18 cellular contexts compared by ENCODE assay signal in genomic region chr9:70534471-70534870, GRCh38.
DNase-seq lines count a peak whose midpoint lies in the region; ATAC-seq and TF ChIP-seq lines count a peak whose summit lies in the region.
"Had no signal": no experiment of that assay in that cellular context is flagged by ENCODE, and none has a peak within 500 bp of the region (broad histone marks: within the 10 kb centered on the region; RNA-seq: fewer than 3 reads in every experiment).

No MANE protein-coding gene starts in this region.

- no peaks in the 10 kb centered on the region for H4K20me1 ChIP-seq in fibroblast of lung (ENCODE audit: control insufficient read depth, extremely low read depth, insufficient read depth, low read length)

- no peaks in the 10 kb centered on the region for H3K27me3 ChIP-seq in fibroblast of lung (ENCODE audit: control insufficient read depth, insufficient read depth, low read length)

- ATAC-seq in SK-N-SH treated with all-trans-retinoic acid at 6 μM for 48 hours, result no peak
- ATAC-seq in left lobe of liver, result no peak
- no peak for ATAC-seq in HG02885 (IDR thresholded peaks at IDR 0.05; ENCODE audit: poor library complexity, unreplicated experiment)
- ATAC-seq: PC-3 had no signal

- no peak overlapping the region for H3K27ac ChIP-seq in fibroblast of lung (ENCODE audit: insufficient read depth, low read length)
- H3K27ac ChIP-seq: RWPE1 had no signal

- H2AFZ ChIP-seq in fibroblast of lung (ENCODE audit: low read length), result no peak overlapping the region

- no peaks in the 10 kb centered on the region for H3K79me2 ChIP-seq in fibroblast of lung (ENCODE audit: control insufficient read depth, insufficient read depth, low read length)

- TF ChIP-seq CTCF in fibroblast of lung (conservative IDR thresholded peaks at IDR 0.05 in 1 of 2, IDR thresholded peaks at IDR 0.05 in 1 of 2; ENCODE audit: low read depth in 1 of 2, low read length in 2 of 2) (no peak), osteocyte (IDR thresholded peaks at IDR 0.05) (no peak)

- H3K27ac Mint-ChIP-seq in osteocyte (ENCODE audit: unreplicated experiment), result peak overlapping the region; percentile 46
- H3K27ac Mint-ChIP-seq: CD14-positive monocyte had no signal

- H3K36me3 ChIP-seq in fibroblast of lung (ENCODE audit: control insufficient read depth, insufficient read depth, low read length), result no peaks in the 10 kb centered on the region

- H3K9me3 ChIP-seq in fibroblast of lung (ENCODE audit: control insufficient read depth, insufficient read depth, low read depth, low read length), result no peaks in the 10 kb centered on the region

- no peaks in the 10 kb centered on the region for H3K9me3 Mint-ChIP-seq in osteocyte (ENCODE audit: unreplicated experiment)

- peaks cover 34% of the 10 kb centered on the region for H3K4me1 Mint-ChIP-seq in osteocyte (ENCODE audit: unreplicated experiment)
- H3K4me1 Mint-ChIP-seq: CD14-positive monocyte had no signal

- peaks cover 2% of the 10 kb centered on the region for H3K4me1 ChIP-seq in fibroblast of lung (ENCODE audit: control insufficient read depth, extremely low read depth, insufficient read depth, low read length)

- no peak overlapping the region for H3K4me3 Mint-ChIP-seq in osteocyte (ENCODE audit: unreplicated experiment)
- H3K4me3 Mint-ChIP-seq: CD14-positive monocyte had no signal

- peak; percentile 69 for DNase-seq in EL
- peak; percentile 21 to 37 for DNase-seq in fibroblast of lung (ENCODE audit: low read depth in 2 of 2)
- no peak for DNase-seq in osteocyte (ENCODE audit: extremely low spot score, unreplicated experiment)
- no peak for DNase-seq in left lobe of liver (ENCODE audit: low spot score)
- no peak for DNase-seq in NCI-H446 (lab: John Stamatoyannopoulos, UW)
- DNase-seq in HK-2 (ENCODE audit: unreplicated experiment), result no peak
- DNase-seq: AML-193, DMS 273 treated with DMSO at 0.1 percent for 48 hours, H7, NCI-H1930, NCI-H2171, NCI-H510A, NCI-H774, PC-3 had no signal

- no peak overlapping the region for H3K4me3 ChIP-seq in fibroblast of lung (replicated peaks in 1 of 4; ENCODE audit: control extremely low read depth in 1 of 4, insufficient read depth in 1 of 4, low read depth in 3 of 4, low read length in 4 of 4)

- H3K4me2 ChIP-seq in fibroblast of lung (ENCODE audit: extremely low read depth, insufficient read depth, low read length), result no peak overlapping the region

- H3K9ac ChIP-seq in fibroblast of lung (ENCODE audit: insufficient read depth, low read length), result no peak overlapping the region

- no peaks in the 10 kb centered on the region for H3K27me3 Mint-ChIP-seq in osteocyte (ENCODE audit: unreplicated experiment)

- H3K36me3 Mint-ChIP-seq in osteocyte (ENCODE audit: unreplicated experiment), result no peaks in the 10 kb centered on the region
- H3K36me3 Mint-ChIP-seq: CD14-positive monocyte had no signal

TF ChIP-seq in SK-N-SH treated with all-trans-retinoic acid at 6 μM for 48 hours, 23 proteins besides CTCF, POLR2A, EP300 and RAD21:
- TF ChIP-seq ZNF8 (CRISPR knock-in tag; IDR thresholded peaks at IDR 0.05) (no peak), BACH2 (CRISPR knock-in tag; IDR thresholded peaks at IDR 0.05; ENCODE audit: borderline replicate concordance) (no peak), ISL1 (CRISPR knock-in tag; IDR thresholded peaks at IDR 0.05) (peak; percentile 54), POU6F1 (CRISPR knock-in tag; IDR thresholded peaks at IDR 0.05; ENCODE audit: borderline replicate concordance, low read depth) (no peak), CREB5 (CRISPR knock-in tag; IDR thresholded peaks at IDR 0.05; ENCODE audit: low read depth) (no peak), CSRNP3 (CRISPR knock-in tag; IDR thresholded peaks at IDR 0.05) (no peak), ZNF565 (CRISPR knock-in tag; conservative IDR thresholded peaks at IDR 0.05; ENCODE audit: low read depth) (no peak), ZC3H10 (CRISPR knock-in tag; IDR thresholded peaks at IDR 0.05) (no peak)

Comparison
In these comparisons a context has a peak if more than half of its experiments do, and no peak if none do; other contexts are left out.
1. DNase-seq: peak in EL (single experiment) and fibroblast of lung (2 of 2); none in osteocyte (single experiment), left lobe of liver (single experiment), NCI-H446 (0 of 2) and HK-2 (single experiment).